9 cellular contexts compared by ENCODE assay signal in the genomic region with DNA sequence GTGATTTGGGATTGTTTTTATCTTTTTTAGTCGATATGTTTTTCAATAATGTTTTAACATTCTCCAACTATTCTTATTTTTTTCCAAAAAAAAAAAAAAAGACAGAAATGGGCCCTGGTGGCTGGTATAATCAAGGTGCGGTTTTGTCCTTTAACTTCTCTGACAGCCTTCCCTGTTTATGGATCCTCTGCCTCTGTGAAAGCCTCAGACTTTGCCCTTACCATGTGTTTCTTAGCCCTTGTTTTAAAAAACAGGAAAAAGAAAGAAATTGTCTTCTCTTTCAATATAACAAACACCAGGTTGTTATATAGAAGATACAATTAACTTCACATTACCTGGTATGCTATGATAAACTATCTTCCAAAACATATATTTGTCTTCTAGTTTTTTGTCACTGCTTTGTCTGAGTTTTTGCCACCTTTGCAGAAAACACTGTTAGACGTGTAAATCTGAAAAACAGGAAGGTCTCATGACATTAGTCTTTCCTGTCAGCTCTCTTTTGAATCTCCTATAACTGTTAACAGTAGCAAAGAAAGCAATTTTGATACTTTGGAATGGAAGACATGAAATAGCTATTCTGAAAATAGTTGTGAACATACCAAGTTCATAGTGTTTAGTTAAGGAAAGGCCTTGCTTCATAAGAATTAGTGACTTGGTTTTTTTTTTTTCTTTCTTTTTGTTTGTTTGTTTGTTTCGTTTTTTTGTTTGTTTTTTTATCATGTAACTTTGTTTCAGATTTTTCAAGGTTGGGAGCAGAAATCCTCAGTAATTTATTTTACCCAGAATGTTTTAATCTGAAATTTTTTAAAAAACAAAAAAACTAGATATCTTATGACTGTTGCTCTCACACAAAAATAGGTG. TPM values are rescaled to one million over a fixed set of nuclear protein-coding genes. Genes with fewer than 3 reads are reported as not detected.
A peak's percentile ranks its signal among the peaks of the same experiment; 100 is the strongest.
DNase-seq lines count a peak whose midpoint lies in the region; ATAC-seq, FAIRE-seq and TF ChIP-seq lines count a peak whose summit lies in the region.
"Had no signal": no experiment of that assay in that cellular context is flagged by ENCODE, and none has a peak within 500 bp of the region (broad histone marks: within the 10 kb centered on the region; RNA-seq: fewer than 3 reads in every experiment).

No MANE protein-coding gene starts in this region.

- H3K4me1 Mint-ChIP-seq in T-helper 1 cell treated with Interleukin-12 subunit alpha and Interleukin-12 subunit beta and Interleukin-4 antibody, amounts not matched to agents 30 μg/mL and 1 μg/mL, for 36 hours (ENCODE audit: low read depth) = peaks cover 73% of the 10 kb centered on the region

- H3K9me3 Mint-ChIP-seq in T-helper 1 cell treated with Interleukin-12 subunit alpha and Interleukin-12 subunit beta and Interleukin-4 antibody, amounts not matched to agents 30 μg/mL and 1 μg/mL, for 36 hours = no peaks in the 10 kb centered on the region
- H3K9me3 Mint-ChIP-seq: neural progenitor cell had no signal

- peaks cover 22% of the 10 kb centered on the region for H3K36me3 Mint-ChIP-seq in T-helper 1 cell treated with Interleukin-12 subunit alpha and Interleukin-12 subunit beta and Interleukin-4 antibody, amounts not matched to agents 30 μg/mL and 1 μg/mL, for 36 hours (ENCODE audit: low read depth)
- H3K36me3 Mint-ChIP-seq: neural progenitor cell had no signal

- H3K4me2 ChIP-seq in endothelial cell of umbilical vein (ENCODE audit: insufficient read depth, low read length) = peak overlapping the region; percentile 74
- H3K4me2 ChIP-seq: neural progenitor cell had no signal

- H3K9me3 ChIP-seq in endothelial cell of umbilical vein (replicated peaks; ENCODE audit: control insufficient read depth, insufficient read depth, low read length) = no peaks in the 10 kb centered on the region

- H3K27ac Mint-ChIP-seq in T-helper 1 cell treated with Interleukin-12 subunit alpha and Interleukin-12 subunit beta and Interleukin-4 antibody, amounts not matched to agents 30 μg/mL and 1 μg/mL, for 36 hours = peak overlapping the region; percentile 92
- H3K27ac Mint-ChIP-seq: neural progenitor cell had no signal

- intact Hi-C loops in endothelial cell of umbilical vein (cut with micrococcal nuclease) = loop anchor here (1.0 to 2.0 kb wide), 4 partner anchors 13 to 55 kb away; partner anchors contain the start of genes CACYBP and MRPS14

- no peaks in the 10 kb centered on the region for H3K27me3 Mint-ChIP-seq in T-helper 1 cell treated with Interleukin-12 subunit alpha and Interleukin-12 subunit beta and Interleukin-4 antibody, amounts not matched to agents 30 μg/mL and 1 μg/mL, for 36 hours (ENCODE audit: low read depth)

- BruUV-seq in endothelial cell of umbilical vein (replicated peaks; lab: Mats Ljungman, UMichigan) = no TSS peak

- H3K9ac ChIP-seq in endothelial cell of umbilical vein (replicated peaks; ENCODE audit: extremely low read depth, insufficient read depth, low read length) = peak overlapping the region; percentile 26
- H3K9ac ChIP-seq: neural progenitor cell had no signal

- peak overlapping the region; percentile 61 for H3K27ac ChIP-seq in HL-60 (replicated peaks)
- peak overlapping the region; percentile 55 for H3K27ac ChIP-seq in endothelial cell of umbilical vein (ENCODE audit: insufficient read depth, low read depth, low read length)
- peak overlapping the region in 17 of 21 experiments; percentile 23 to 96 (median 79) for H3K27ac ChIP-seq in skin epidermis
- H3K27ac ChIP-seq: neural progenitor cell had no signal

- no peak for ATAC-seq in GM19023 (IDR thresholded peaks at IDR 0.05; ENCODE audit: unreplicated experiment)

- peak; percentile 79 for FAIRE-seq in endothelial cell of umbilical vein (lab: Jason Lieb, UNC)

- H3K9me1 ChIP-seq in endothelial cell of umbilical vein (replicated peaks; ENCODE audit: control insufficient read depth, extremely low read depth, insufficient read depth, low read length) = no peaks in the 10 kb centered on the region

- H4K20me1 ChIP-seq in endothelial cell of umbilical vein (replicated peaks; ENCODE audit: control insufficient read depth, extremely low read depth, insufficient read depth, low read length) = no peaks in the 10 kb centered on the region

- peak overlapping the region; percentile 75 for H3K4me3 Mint-ChIP-seq in T-helper 1 cell treated with Interleukin-12 subunit alpha and Interleukin-12 subunit beta and Interleukin-4 antibody, amounts not matched to agents 30 μg/mL and 1 μg/mL, for 36 hours
- H3K4me3 Mint-ChIP-seq: neural progenitor cell had no signal

- no peaks in the 10 kb centered on the region for H3K27me3 ChIP-seq in HL-60 (ENCODE audit: insufficient read depth, poor library complexity, severe bottlenecking)
- H3K27me3 ChIP-seq in endothelial cell of umbilical vein (ENCODE audit: control insufficient read depth in 2 of 2, insufficient read depth in 2 of 2, low read length in 2 of 2) = no peaks in the 10 kb centered on the region
- H3K27me3 ChIP-seq: neural progenitor cell had no signal

- dilution Hi-C loops in endothelial cell of umbilical vein (cut with MboI; ENCODE audit: extremely low pct_ligation_motif_present, low sequenced_read_pairs) = no loop called here

- H3K36me3 ChIP-seq in endothelial cell of umbilical vein (ENCODE audit: control insufficient read depth in 2 of 2, extremely low read depth in 1 of 2, insufficient read depth in 2 of 2, low read length in 2 of 2) = no peaks in the 10 kb centered on the region
- H3K36me3 ChIP-seq: neural progenitor cell had no signal

- POLR2A ChIA-PET in endothelial cell of umbilical vein (lab: Charles Lee) = interaction anchor here (0.6 kb wide), 1 partner anchor 27 kb away, joined by 4 read pairs; no protein-coding TSS in a partner anchor

- TF ChIP-seq POLR2A in endothelial cell of umbilical vein (IDR thresholded peaks at IDR 0.05; ENCODE audit: low read depth, low read length) = no peak

- no peak overlapping the region for H3K4me3 ChIP-seq in HL-60 (replicated peaks; ENCODE audit: insufficient read depth, low read length)
- no peak overlapping the region for H3K4me3 ChIP-seq in endothelial cell of umbilical vein (replicated peaks in 1 of 3; ENCODE audit: insufficient read depth in 1 of 3, low read depth in 1 of 3, low read length in 3 of 3)
- no peak overlapping the region for H3K4me3 ChIP-seq in skin epidermis
- H3K4me3 ChIP-seq: neural progenitor cell had no signal

- peaks cover 28% of the 10 kb centered on the region for H3K4me1 ChIP-seq in endothelial cell of umbilical vein (ENCODE audit: control insufficient read depth, extremely low read depth, insufficient read depth, low read length)

- TF ChIP-seq CTCF in HL-60 (IDR thresholded peaks at IDR 0.05; ENCODE audit: insufficient read depth, low read length) (no peak), endothelial cell of umbilical vein (IDR thresholded peaks at IDR 0.05; ENCODE audit: extremely low read depth in 1 of 2, insufficient read depth in 1 of 2, low read depth in 1 of 2, low read length in 2 of 2) (no peak)

- CTCF ChIA-PET in endothelial cell of umbilical vein (lab: Charles Lee) = interaction anchor here (0.7 to 1.8 kb wide), 7 partner anchors 9 to 706 kb away, joined by 3 to 9 read pairs (median 3); no protein-coding TSS in a partner anchor

- H2AFZ ChIP-seq in endothelial cell of umbilical vein (ENCODE audit: low read depth, low read length) = peak overlapping the region; percentile 26
- H2AFZ ChIP-seq: neural progenitor cell had no signal

- DNase-seq in HL-60 (ENCODE audit: low read depth in 1 of 2, low spot score in 1 of 2) (no peak), endothelial cell of umbilical vein (ENCODE audit: low read depth, low spot score) (peak; percentile 72), hypothalamus (lab: John Stamatoyannopoulos, UW) (no peak), NCI-H1436 treated with DMSO at 0.1 percent for 48 hours (lab: John Stamatoyannopoulos, UW) (no peak), GM19238 (ENCODE audit: insufficient read length, low spot score) (no peak)

- no peaks in the 10 kb centered on the region for H3K79me2 ChIP-seq in endothelial cell of umbilical vein (ENCODE audit: control insufficient read depth, insufficient read depth, low read length)

TF ChIP-seq in endothelial cell of umbilical vein, 7 proteins besides CTCF, POLR2A, EP300 and RAD21:
- no peak for TF ChIP-seq POLR2AphosphoS5 (IDR thresholded peaks at IDR 0.05; ENCODE audit: insufficient read depth, low read depth, low read length)
- TF ChIP-seq FOS (IDR thresholded peaks at IDR 0.05; ENCODE audit: borderline replicate concordance, insufficient read depth, low read length) = no peak
- no peak for TF ChIP-seq GATA2 (IDR thresholded peaks at IDR 0.05; ENCODE audit: insufficient read depth, insufficient read length, low read depth, low read length)
- no peak for TF ChIP-seq JUN (IDR thresholded peaks at IDR 0.05; ENCODE audit: borderline replicate concordance, insufficient read depth, insufficient read length, low read depth)
- TF ChIP-seq MYC (IDR thresholded peaks at IDR 0.05; ENCODE audit: low read depth, low read length) = no peak
- TF ChIP-seq EZH2 (IDR thresholded peaks at IDR 0.05; ENCODE audit: borderline replicate concordance, low read depth, low read length, severe bottlenecking) = no peak
- TF ChIP-seq MAX (IDR thresholded peaks at IDR 0.05; ENCODE audit: insufficient read depth, insufficient read length) = no peak

RNA-seq across cellular contexts. Expression of gene CACYBP, which starts 31.7 kb away (rescaled TPM):
- 149 and 173 TPM in 2 replicates for total RNA-seq in endothelial cell of umbilical vein
- 14.7 and 29.5 TPM in 2 replicates for polyA plus RNA-seq in endothelial cell of umbilical vein
- 53.5 and 62.5 TPM in 2 replicates for polyA plus RNA-seq in endothelial cell of umbilical vein (2011; cell fraction: cytosol; rRNA removed)
- 24.4 and 34.4 TPM in 2 replicates for polyA plus RNA-seq in endothelial cell of umbilical vein (2011; cell fraction: nucleus; rRNA removed)
- 170 and 180 TPM in 2 replicates for polyA plus RNA-seq in endothelial cell of umbilical vein (2012)
- polyA minus RNA-seq in endothelial cell of umbilical vein = 6.7 and 7.0 TPM in 2 replicates
- 54.7 TPM for polyA minus RNA-seq in endothelial cell of umbilical vein (2011; cell fraction: cytosol; rRNA and poly(A)+ RNA removed)
- polyA minus RNA-seq in endothelial cell of umbilical vein (2011; cell fraction: nucleus; rRNA and poly(A)+ RNA removed) = 10.7 and 13.4 TPM in 2 replicates

RNA-seq across cellular contexts. Expression of gene MRPS14, which starts 55.1 kb away (rescaled TPM):
- 31.6 and 31.8 TPM in 2 replicates for total RNA-seq in endothelial cell of umbilical vein
- 24.7 and 29.5 TPM in 2 replicates for polyA plus RNA-seq in endothelial cell of umbilical vein
- polyA plus RNA-seq in endothelial cell of umbilical vein (2011; cell fraction: cytosol; rRNA removed) = 26.5 and 30.6 TPM in 2 replicates
- 15.9 and 20.6 TPM in 2 replicates for polyA plus RNA-seq in endothelial cell of umbilical vein (2011; cell fraction: nucleus; rRNA removed)
- 34.4 and 43.6 TPM in 2 replicates for polyA plus RNA-seq in endothelial cell of umbilical vein (2012)
- 15.0 and 20.1 TPM in 2 replicates for polyA minus RNA-seq in endothelial cell of umbilical vein
- polyA minus RNA-seq in endothelial cell of umbilical vein (2011; cell fraction: cytosol; rRNA and poly(A)+ RNA removed) = 12.0 TPM
- 10.0 and 13.1 TPM in 2 replicates for polyA minus RNA-seq in endothelial cell of umbilical vein (2011; cell fraction: nucleus; rRNA and poly(A)+ RNA removed)
